In the genomic region with DNA sequence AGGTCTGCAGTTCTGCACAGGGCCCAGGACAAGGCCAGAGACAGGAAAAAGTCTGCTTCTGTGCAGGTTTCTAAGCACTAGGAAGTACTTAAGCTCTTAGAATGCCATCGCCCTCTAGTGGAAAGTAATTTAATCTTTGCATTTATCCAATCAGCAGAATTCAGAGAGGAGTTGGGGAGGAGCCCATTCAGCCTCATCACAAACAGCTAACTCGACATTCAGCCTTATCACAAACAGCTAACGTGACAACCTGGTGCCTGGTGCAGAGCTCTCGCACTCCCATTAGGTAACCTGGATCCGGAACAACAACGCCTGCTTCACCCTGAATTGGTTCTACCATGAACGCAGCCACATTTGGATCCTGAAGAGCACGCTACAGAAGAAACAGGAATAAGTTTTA, we compare ENCODE assay signal across 8 cellular contexts. TPM values are rescaled to one million over a fixed set of nuclear protein-coding genes. Genes with fewer than 3 reads are reported as not detected.
A peak's percentile ranks its signal among the peaks of the same experiment; 100 is the strongest.
DNase-seq lines count a peak whose midpoint lies in the region; ATAC-seq and TF ChIP-seq lines count a peak whose summit lies in the region.

No MANE protein-coding gene starts in this region.

- peak; percentile 67 for TF ChIP-seq CTCF in endothelial cell (IDR thresholded peaks at IDR 0.05; ENCODE audit: unreplicated experiment)
- peak; percentile 49 for TF ChIP-seq CTCF in mucosa of descending colon (IDR thresholded peaks at IDR 0.05)

- no peaks in the 10 kb centered on the region for H3K27me3 Mint-ChIP-seq in CD4-positive, CD25-positive, alpha-beta regulatory T cell
- H3K27me3 Mint-ChIP-seq in T-helper 17 cell (no peaks in the 10 kb centered on the region), endothelial cell (ENCODE audit: unreplicated experiment) (no peaks in the 10 kb centered on the region)

- peaks cover 8% of the 10 kb centered on the region for H3K4me1 ChIP-seq in CD4-positive, CD25-positive, alpha-beta regulatory T cell (ENCODE audit: control insufficient read depth, insufficient read depth, low read length, poor library complexity, severe bottlenecking)
- peaks cover 3% of the 10 kb centered on the region for H3K4me1 ChIP-seq in mucosa of descending colon (ENCODE audit: low read depth)

- peaks cover 29% of the 10 kb centered on the region for H3K36me3 Mint-ChIP-seq in CD4-positive, CD25-positive, alpha-beta regulatory T cell
- H3K36me3 Mint-ChIP-seq in T-helper 17 cell (ENCODE audit: low read depth) (peaks cover 6% of the 10 kb centered on the region), endothelial cell (ENCODE audit: low read depth, unreplicated experiment) (peaks cover 6% of the 10 kb centered on the region)

- DNase-seq in CD4-positive, CD25-positive, alpha-beta regulatory T cell, result peak in 2 of 3 donors; percentile 71 to 90
- peak; percentile 2 for DNase-seq in NCI-H2081 treated with DMSO at 0.1 percent for 48 hours (lab: John Stamatoyannopoulos, UW)
- DNase-seq in T-helper 17 cell, result no peak
- peak; percentile 36 for DNase-seq in endothelial cell (ENCODE audit: low spot score)
- peak in 1 of 3 donors; percentile 35 for DNase-seq in mucosa of descending colon
- DNase-seq in islet precursor cell, result no peak

- peaks cover 8 to 12% (median 10%) of the 10 kb centered on the region in 4 donors for H3K4me1 Mint-ChIP-seq in CD4-positive, CD25-positive, alpha-beta regulatory T cell
- peaks cover 11% of the 10 kb centered on the region for H3K4me1 Mint-ChIP-seq in T-helper 17 cell
- peaks cover 9% of the 10 kb centered on the region for H3K4me1 Mint-ChIP-seq in endothelial cell (ENCODE audit: unreplicated experiment)

- H3K36me3 ChIP-seq in CD4-positive, CD25-positive, alpha-beta regulatory T cell (ENCODE audit: control insufficient read depth, insufficient read depth, low read length), result peaks cover 21% of the 10 kb centered on the region
- peaks cover 4% of the 10 kb centered on the region for H3K36me3 ChIP-seq in mucosa of descending colon (ENCODE audit: low read depth)

- H3K4me3 ChIP-seq in CD4-positive, CD25-positive, alpha-beta regulatory T cell (ENCODE audit: low read depth, low read length), result no peak overlapping the region
- H3K4me3 ChIP-seq in mucosa of descending colon, result no peak overlapping the region

- H3K9me3 Mint-ChIP-seq in CD4-positive, CD25-positive, alpha-beta regulatory T cell, result no peaks in the 10 kb centered on the region
- no peaks in the 10 kb centered on the region for H3K9me3 Mint-ChIP-seq in endothelial cell (ENCODE audit: unreplicated experiment)

- H3K27me3 ChIP-seq in CD4-positive, CD25-positive, alpha-beta regulatory T cell (ENCODE audit: control insufficient read depth, insufficient read depth, low read length), result no peaks in the 10 kb centered on the region

- H3K4me3 Mint-ChIP-seq in CD4-positive, CD25-positive, alpha-beta regulatory T cell, result no peak overlapping the region
- H3K4me3 Mint-ChIP-seq in T-helper 17 cell (no peak overlapping the region), endothelial cell (ENCODE audit: unreplicated experiment) (no peak overlapping the region)

- no peak overlapping the region for H3K27ac ChIP-seq in CD4-positive, CD25-positive, alpha-beta regulatory T cell (ENCODE audit: insufficient read depth, low read length, poor library complexity, severe bottlenecking)

- H3K27ac Mint-ChIP-seq in CD4-positive, CD25-positive, alpha-beta regulatory T cell, result peak overlapping the region; percentile 14 to 85 (median 29)
- H3K27ac Mint-ChIP-seq in T-helper 17 cell (peak overlapping the region; percentile 80), endothelial cell (ENCODE audit: unreplicated experiment) (no peak overlapping the region)

- no peaks in the 10 kb centered on the region for H3K9me3 ChIP-seq in CD4-positive, CD25-positive, alpha-beta regulatory T cell (ENCODE audit: control insufficient read depth in 2 of 2, low read length in 2 of 2)
- H3K9me3 ChIP-seq in T-helper 17 cell (ENCODE audit: control insufficient read depth, low read length, poor library complexity, severe bottlenecking) (peaks cover 2% of the 10 kb centered on the region), mucosa of descending colon (no peaks in the 10 kb centered on the region)

- intact Hi-C loops in mucosa of descending colon (cut with DNase I, micrococcal nuclease), result no loop called here

- peak; percentile 95 to 99 for ATAC-seq in CD4-positive, CD25-positive, alpha-beta regulatory T cell (ENCODE audit: low read depth in 2 of 2)
- ATAC-seq in GM18861 (IDR thresholded peaks at IDR 0.05; ENCODE audit: unreplicated experiment) (peak; percentile 81), HG03066 (IDR thresholded peaks at IDR 0.05; ENCODE audit: low read depth, unreplicated experiment) (peak; percentile 87), T-helper 17 cell (peak; percentile 100), mucosa of descending colon (peak; percentile 96)

RNA-seq across cellular contexts. Expression of a gene that starts 15.2 kb away (rescaled TPM):
- 37.6 TPM for total RNA-seq in CD4-positive, CD25-positive, alpha-beta regulatory T cell
- 10 to 100 TPM; 54.2 to 76.4 (median 61.7) TPM for polyA plus RNA-seq in CD4-positive, CD25-positive, alpha-beta regulatory T cell
- total RNA-seq in T-helper 17 cell, result 10 to 100 TPM; 26.2 to 27.1 TPM
- 36.6 TPM for total RNA-seq in endothelial cell (ENCODE audit: unreplicated experiment)
- 100 to 1,000 TPM in 1 of 3 donors, 10 to 100 TPM in 2; 46.7 to 120 (median 69.6) TPM for total RNA-seq in mucosa of descending colon

RNA-seq across cellular contexts. Expression of a gene that starts 46.3 kb away (rescaled TPM):
- not detected for total RNA-seq in CD4-positive, CD25-positive, alpha-beta regulatory T cell
- not detected for polyA plus RNA-seq in CD4-positive, CD25-positive, alpha-beta regulatory T cell
- total RNA-seq in T-helper 17 cell, result not detected
- total RNA-seq in endothelial cell (ENCODE audit: unreplicated experiment), result 0.77 TPM
- total RNA-seq in mucosa of descending colon, result not detected

RNA-seq across cellular contexts. Expression of a gene that starts 58.1 kb away (rescaled TPM):
- 20.1 TPM for total RNA-seq in CD4-positive, CD25-positive, alpha-beta regulatory T cell
- polyA plus RNA-seq in CD4-positive, CD25-positive, alpha-beta regulatory T cell, result 10 to 100 TPM; 21.9 to 29.2 (median 26.5) TPM
- 10 to 100 TPM; 19.9 to 21.1 TPM for total RNA-seq in T-helper 17 cell
- total RNA-seq in endothelial cell (ENCODE audit: unreplicated experiment), result 4.2 TPM
- total RNA-seq in mucosa of descending colon, result 10 to 100 TPM; 19.7 to 46.7 (median 26.5) TPM

Comparison
In these comparisons a context has a peak if more than half of its experiments do, and no peak if none do; other contexts are left out.
1. DNase-seq: peak in CD4-positive, CD25-positive, alpha-beta regulatory T cell (2 of 3), NCI-H2081 treated with DMSO at 0.1 percent for 48 hours (single experiment) and endothelial cell (single experiment); none in T-helper 17 cell (0 of 3) and islet precursor cell (single experiment).
2. Peak in every context shown above with its lines, with median percentiles within 50 percentile points of each other: ATAC-seq.